8 cellular contexts compared by ENCODE assay signal in genomic region chr17:41962768-41963434, GRCh38. TPM values are rescaled to one million over a fixed set of nuclear protein-coding genes. Genes with fewer than 3 reads are reported as not detected.
DNase-seq lines count a peak whose midpoint lies in the region; ATAC-seq and TF ChIP-seq lines count a peak whose summit lies in the region.

No MANE protein-coding gene starts in this region.

- peaks cover 8% of the 10 kb centered on the region for H3K27me3 Mint-ChIP-seq in glutamatergic neuron (ENCODE audit: unreplicated experiment)

- intact Hi-C loops in posterior vena cava (cut with DNase I) = loop anchor here (5.0 to 10.0 kb wide), 2 partner anchors 152 to 154 kb away; partner anchors contain the start of gene DHX58 (in 1 of the 2)

- TF ChIP-seq CTCF in LNCAP (IDR thresholded peaks at IDR 0.05) = peak; percentile 93
- peak; percentile 78 for TF ChIP-seq CTCF in glutamatergic neuron (IDR thresholded peaks at IDR 0.05; ENCODE audit: partially characterized antibody, unreplicated experiment)

- peaks cover 7% of the 10 kb centered on the region for H3K9me3 Mint-ChIP-seq in glutamatergic neuron (ENCODE audit: unreplicated experiment)

- ATAC-seq in HG03025 (IDR thresholded peaks at IDR 0.05; ENCODE audit: low FRiP score, unreplicated experiment) = no peak

- no peaks in the 10 kb centered on the region for H3K36me3 Mint-ChIP-seq in glutamatergic neuron (ENCODE audit: unreplicated experiment)

- peak overlapping the region; percentile 64 for H3K27ac Mint-ChIP-seq in glutamatergic neuron (ENCODE audit: unreplicated experiment)

- H3K4me1 Mint-ChIP-seq in glutamatergic neuron (ENCODE audit: low read depth, unreplicated experiment) = peaks cover 27% of the 10 kb centered on the region

- DNase-seq in D341Med (ENCODE audit: low spot score) (peak; percentile 90), SHP77 treated with DMSO at 0.1 percent for 48 hours (lab: John Stamatoyannopoulos, UW) (peak; percentile 12), glutamatergic neuron (peak; percentile 92), posterior vena cava (ENCODE audit: low spot score) (peak; percentile 90), ureter (ENCODE audit: low spot score) (peak; percentile 72)
- DNase-seq in activated naive CD4-positive, alpha-beta T cell (lab: John Stamatoyannopoulos, UW) = peak; percentile 22 to 61 (median 46)

- no peak overlapping the region for H3K4me3 Mint-ChIP-seq in glutamatergic neuron (ENCODE audit: unreplicated experiment)

RNA-seq across cellular contexts. Expression of gene CNP, which starts 3.7 kb away (rescaled TPM):
- total RNA-seq in glutamatergic neuron (ENCODE audit: unreplicated experiment) (51.5 TPM), posterior vena cava (10 to 100 TPM; 53.6 to 53.9 TPM), ureter (45.7 TPM)

RNA-seq across cellular contexts. Expression of gene ODAD4, which starts 32.5 kb away (rescaled TPM):
- 3.4 TPM for total RNA-seq in glutamatergic neuron (ENCODE audit: unreplicated experiment)
- 1 to 10 TPM in 1 of 2 donors, under 1 TPM in 1; 0.74 to 1.2 TPM for total RNA-seq in posterior vena cava
- 0.75 TPM for total RNA-seq in ureter

RNA-seq across cellular contexts. Expression of gene ACLY, which starts 44.1 kb away (rescaled TPM):
- total RNA-seq in glutamatergic neuron (ENCODE audit: unreplicated experiment) (625 TPM), posterior vena cava (100 to 1,000 TPM in 1 of 2 donors, 10 to 100 TPM in 1; 97.5 to 101 TPM), ureter (94.2 TPM)

RNA-seq across cellular contexts. Expression of gene DNAJC7, which starts 54.3 kb away (rescaled TPM):
- total RNA-seq in glutamatergic neuron (ENCODE audit: unreplicated experiment) (124 TPM), posterior vena cava (10 to 100 TPM; 57.0 TPM), ureter (111 TPM)

RNA-seq across cellular contexts. Expression of gene NKIRAS2, which starts 57.0 kb away (rescaled TPM):
- total RNA-seq in glutamatergic neuron (ENCODE audit: unreplicated experiment) = 88.8 TPM
- total RNA-seq in posterior vena cava = 10 to 100 TPM; 28.3 TPM
- total RNA-seq in ureter = 20.8 TPM

Comparison
In these comparisons a context has a peak if more than half of its experiments do, and no peak if none do; other contexts are left out.
1. DNase-seq: peak in every context shown above with its lines; median percentile 92 in glutamatergic neuron; 90 in D341Med; 90 in posterior vena cava; 72 in ureter; 46 in activated naive CD4-positive, alpha-beta T cell; 12 in SHP77 treated with DMSO at 0.1 percent for 48 hours.